Comparison of ENCODE assay signal across 1 cellular context in the genomic region with DNA sequence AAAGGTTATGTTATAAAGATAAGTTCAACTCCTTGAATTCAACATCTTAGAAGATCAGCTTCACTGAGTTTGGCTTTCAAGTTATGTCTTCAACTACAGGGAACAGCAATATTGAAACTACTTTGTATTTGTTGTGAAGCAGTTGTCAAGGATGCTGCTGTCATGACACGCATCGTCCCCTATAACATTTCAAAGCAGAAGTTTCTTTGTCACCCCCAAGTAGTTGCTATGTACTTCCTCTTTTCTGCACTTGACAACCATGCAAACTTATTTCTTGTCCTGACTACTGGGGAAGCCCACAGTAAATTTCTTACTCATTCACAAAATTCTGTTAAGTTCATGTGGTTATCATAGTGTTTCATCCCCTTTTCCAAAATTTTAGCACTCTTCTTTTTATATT.
TF ChIP-seq lines count a peak whose summit lies in the region.

No MANE protein-coding gene starts in this region.

TF ChIP-seq in K562, 482 proteins besides CTCF, POLR2A, EP300 and RAD21 (continued from another document):
- TF ChIP-seq, protein P1, sequence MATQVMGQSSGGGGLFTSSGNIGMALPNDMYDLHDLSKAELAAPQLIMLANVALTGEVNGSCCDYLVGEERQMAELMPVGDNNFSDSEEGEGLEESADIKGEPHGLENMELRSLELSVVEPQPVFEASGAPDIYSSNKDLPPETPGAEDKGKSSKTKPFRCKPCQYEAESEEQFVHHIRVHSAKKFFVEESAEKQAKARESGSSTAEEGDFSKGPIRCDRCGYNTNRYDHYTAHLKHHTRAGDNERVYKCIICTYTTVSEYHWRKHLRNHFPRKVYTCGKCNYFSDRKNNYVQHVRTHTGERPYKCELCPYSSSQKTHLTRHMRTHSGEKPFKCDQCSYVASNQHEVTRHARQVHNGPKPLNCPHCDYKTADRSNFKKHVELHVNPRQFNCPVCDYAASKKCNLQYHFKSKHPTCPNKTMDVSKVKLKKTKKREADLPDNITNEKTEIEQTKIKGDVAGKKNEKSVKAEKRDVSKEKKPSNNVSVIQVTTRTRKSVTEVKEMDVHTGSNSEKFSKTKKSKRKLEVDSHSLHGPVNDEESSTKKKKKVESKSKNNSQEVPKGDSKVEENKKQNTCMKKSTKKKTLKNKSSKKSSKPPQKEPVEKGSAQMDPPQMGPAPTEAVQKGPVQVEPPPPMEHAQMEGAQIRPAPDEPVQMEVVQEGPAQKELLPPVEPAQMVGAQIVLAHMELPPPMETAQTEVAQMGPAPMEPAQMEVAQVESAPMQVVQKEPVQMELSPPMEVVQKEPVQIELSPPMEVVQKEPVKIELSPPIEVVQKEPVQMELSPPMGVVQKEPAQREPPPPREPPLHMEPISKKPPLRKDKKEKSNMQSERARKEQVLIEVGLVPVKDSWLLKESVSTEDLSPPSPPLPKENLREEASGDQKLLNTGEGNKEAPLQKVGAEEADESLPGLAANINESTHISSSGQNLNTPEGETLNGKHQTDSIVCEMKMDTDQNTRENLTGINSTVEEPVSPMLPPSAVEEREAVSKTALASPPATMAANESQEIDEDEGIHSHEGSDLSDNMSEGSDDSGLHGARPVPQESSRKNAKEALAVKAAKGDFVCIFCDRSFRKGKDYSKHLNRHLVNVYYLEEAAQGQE (CRISPR knock-in tag; IDR thresholded peaks at IDR 0.05; ENCODE audit: low read depth), result no peak
- no peak for TF ChIP-seq FUS (optimal IDR thresholded peaks at IDR 0.05; ENCODE audit: low read depth, low read length)
- peak; percentile 80 for TF ChIP-seq RFX1 (IDR thresholded peaks at IDR 0.05)
- peak; percentile 95 for TF ChIP-seq FOXJ3 (CRISPR knock-in tag; IDR thresholded peaks at IDR 0.05)
- TF ChIP-seq ZNF778 (CRISPR knock-in tag; IDR thresholded peaks at IDR 0.05), result no peak
- peak; percentile 31; the same call in 1 of the 2 replicates for TF ChIP-seq POLR2H (tag; IDR thresholded peaks at IDR 0.05; ENCODE audit: low read depth)
- TF ChIP-seq MEIS2 (IDR thresholded peaks at IDR 0.05; ENCODE audit: partially characterized antibody), result peak; percentile 21
- no peak for TF ChIP-seq POLR3G (IDR thresholded peaks at IDR 0.05; ENCODE audit: extremely low read depth, insufficient read length, insufficient replicate concordance)
- TF ChIP-seq MXI1 (IDR thresholded peaks at IDR 0.05; ENCODE audit: low read depth, low read length), result peak; percentile 83; the same call in 1 of the 2 replicates
- TF ChIP-seq, protein P2, sequence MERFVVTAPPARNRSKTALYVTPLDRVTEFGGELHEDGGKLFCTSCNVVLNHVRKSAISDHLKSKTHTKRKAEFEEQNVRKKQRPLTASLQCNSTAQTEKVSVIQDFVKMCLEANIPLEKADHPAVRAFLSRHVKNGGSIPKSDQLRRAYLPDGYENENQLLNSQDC (CRISPR knock-in tag; IDR thresholded peaks at IDR 0.05), result no peak
- TF ChIP-seq MYNN (IDR thresholded peaks at IDR 0.05), result peak; percentile 96
- no peak for TF ChIP-seq MYNN (CRISPR knock-in tag; IDR thresholded peaks at IDR 0.05)
- TF ChIP-seq PTTG1 (tag; IDR thresholded peaks at IDR 0.05; ENCODE audit: low read depth), result no peak
- TF ChIP-seq YY1 (IDR thresholded peaks at IDR 0.05; ENCODE audit: borderline replicate concordance in 1 of 3, control insufficient read depth in 1 of 3, extremely low read depth in 1 of 3, insufficient read depth in 3 of 3, insufficient read length in 1 of 3, insufficient replicate concordance in 2 of 3, low read depth in 1 of 3, low read length in 2 of 3), result no peak
- TF ChIP-seq GABPA (tag; conservative IDR thresholded peaks at IDR 0.05; ENCODE audit: low read depth), result no peak
- TF ChIP-seq SPI1 (IDR thresholded peaks at IDR 0.05; ENCODE audit: borderline replicate concordance, low read depth, low read length), result peak; percentile 88
- no peak for TF ChIP-seq DDX20 (tag; IDR thresholded peaks at IDR 0.05; ENCODE audit: low read depth)
- no peak for TF ChIP-seq ARID1B (IDR thresholded peaks at IDR 0.05)
- TF ChIP-seq TGIF2 (CRISPR knock-in tag; IDR thresholded peaks at IDR 0.05), result no peak
- TF ChIP-seq CREBBP (IDR thresholded peaks at IDR 0.05; ENCODE audit: low read depth, low read length), result no peak
- TF ChIP-seq ZNF384 (IDR thresholded peaks at IDR 0.05; ENCODE audit: low read depth, low read length), result no peak
- TF ChIP-seq, protein P3, sequence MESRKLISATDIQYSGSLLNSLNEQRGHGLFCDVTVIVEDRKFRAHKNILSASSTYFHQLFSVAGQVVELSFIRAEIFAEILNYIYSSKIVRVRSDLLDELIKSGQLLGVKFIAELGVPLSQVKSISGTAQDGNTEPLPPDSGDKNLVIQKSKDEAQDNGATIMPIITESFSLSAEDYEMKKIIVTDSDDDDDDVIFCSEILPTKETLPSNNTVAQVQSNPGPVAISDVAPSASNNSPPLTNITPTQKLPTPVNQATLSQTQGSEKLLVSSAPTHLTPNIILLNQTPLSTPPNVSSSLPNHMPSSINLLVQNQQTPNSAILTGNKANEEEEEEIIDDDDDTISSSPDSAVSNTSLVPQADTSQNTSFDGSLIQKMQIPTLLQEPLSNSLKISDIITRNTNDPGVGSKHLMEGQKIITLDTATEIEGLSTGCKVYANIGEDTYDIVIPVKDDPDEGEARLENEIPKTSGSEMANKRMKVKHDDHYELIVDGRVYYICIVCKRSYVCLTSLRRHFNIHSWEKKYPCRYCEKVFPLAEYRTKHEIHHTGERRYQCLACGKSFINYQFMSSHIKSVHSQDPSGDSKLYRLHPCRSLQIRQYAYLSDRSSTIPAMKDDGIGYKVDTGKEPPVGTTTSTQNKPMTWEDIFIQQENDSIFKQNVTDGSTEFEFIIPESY (CRISPR knock-in tag; IDR thresholded peaks at IDR 0.05), result no peak
- no peak for TF ChIP-seq BDP1 (IDR thresholded peaks at IDR 0.05; ENCODE audit: insufficient read depth, insufficient read length)
- peak; percentile 32 for TF ChIP-seq CCNT2 (IDR thresholded peaks at IDR 0.05; ENCODE audit: borderline replicate concordance, extremely low read depth, insufficient read length, low read depth, low read length)
- TF ChIP-seq TEAD4 (IDR thresholded peaks at IDR 0.05; ENCODE audit: low read length), result peak; percentile 23; the same call in 1 of the 2 replicates
- TF ChIP-seq TEAD4 (CRISPR knock-in tag; IDR thresholded peaks at IDR 0.05; ENCODE audit: borderline replicate concordance), result no peak
